In the genomic region with DNA sequence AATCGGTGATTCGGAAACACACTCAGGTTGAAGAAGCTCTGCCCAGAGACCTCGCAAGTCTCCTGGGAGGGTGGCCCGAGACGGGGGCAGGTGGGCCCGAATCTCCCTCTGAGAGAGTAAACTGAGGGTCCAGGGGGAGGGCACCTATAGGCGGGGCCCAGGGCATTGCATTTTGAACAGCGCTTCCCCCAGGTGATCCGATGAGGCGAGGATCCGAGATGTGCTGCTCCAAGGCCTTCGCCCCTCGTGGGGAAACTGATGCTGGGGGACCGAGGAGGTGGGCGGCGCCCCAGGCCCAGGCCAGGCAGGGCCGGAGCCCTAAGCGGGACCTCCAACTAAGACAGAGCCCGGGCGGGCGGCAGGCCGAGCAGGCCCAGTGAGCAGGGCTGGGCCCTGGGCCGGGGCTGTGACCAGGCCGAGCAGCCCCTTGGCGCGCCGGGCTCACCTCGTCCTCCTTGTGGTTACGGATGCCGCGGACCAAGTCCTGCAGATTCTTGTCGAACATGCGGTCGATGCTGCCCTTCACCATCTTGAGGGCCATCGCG, we compare ENCODE assay signal across 6 cellular contexts. TPM values are rescaled to one million over a fixed set of nuclear protein-coding genes. Genes with fewer than 3 reads are reported as not detected.
DNase-seq lines count a peak whose midpoint lies in the region; ATAC-seq and TF ChIP-seq lines count a peak whose summit lies in the region.

No MANE protein-coding gene starts in this region.

- peaks cover 13% of the 10 kb centered on the region; the same call in 1 of the 2 replicates for H4K20me1 ChIP-seq in GM23248 (ENCODE audit: insufficient read depth)

- H3K27ac ChIP-seq in 22Rv1 = peak overlapping the region; percentile 80
- H3K27ac ChIP-seq in GM23248 = peak overlapping the region; percentile 72
- H3K27ac ChIP-seq in aorta (ENCODE audit: low read depth in 1 of 2, low read length in 2 of 2) = peak overlapping the region in 1 of 2 donors; percentile 39

- in situ Hi-C loops in GM23248 (cut with MboI) = loop anchor here (10.0 kb wide), 1 partner anchor 244 kb away; no protein-coding TSS in a partner anchor

- ATAC-seq in aorta (ENCODE audit: low FRiP score) = no peak

- H3F3A ChIP-seq in GM23248 (ENCODE audit: insufficient read depth) = peaks cover 9% of the 10 kb centered on the region; the same call in 1 of the 2 replicates

- DNase-seq in GM23248 = no peak
- peak; percentile 57 for DNase-seq in activated CD4-positive, CD25-positive, alpha-beta regulatory T cell treated with anti-CD3 and anti-CD28 coated beads, Interleukin-2, amount 50 U/mL, for 72 hours
- DNase-seq in aorta = no peak
- no peak for DNase-seq in SHP77 (lab: John Stamatoyannopoulos, UW)

- peak overlapping the region; percentile 100 for H3K9ac ChIP-seq in GM23248

- TF ChIP-seq CTCF in 22Rv1 (IDR thresholded peaks at IDR 0.05) = no peak

- H3K79me2 ChIP-seq in GM23248 (ENCODE audit: insufficient read depth) = peaks cover 53% of the 10 kb centered on the region

- H3K9me3 ChIP-seq in GM23248 (ENCODE audit: low read depth) (no peaks in the 10 kb centered on the region), iPS-18c (ENCODE audit: control insufficient read depth, insufficient read depth, low read length) (peaks cover 3% of the 10 kb centered on the region), aorta (ENCODE audit: control insufficient read depth, low read length) (no peaks in the 10 kb centered on the region)

- 1 to 2% methylated on average over 27 to 36 of the region's 36 CpGs for WGBS in GM23248 (ENCODE audit: low coverage in 1 of 2, low lambda C conversion rate in 2 of 2, missing lambda C conversion rate in 2 of 2), 2 experiments
- WGBS in aorta, 2 donors = 0% methylated on average over 36 of the region's 36 CpGs

- H3K4me3 ChIP-seq in GM23248 (peak overlapping the region; percentile 98), iPS-18c (ENCODE audit: insufficient read depth, low read depth, low read length) (peak overlapping the region; percentile 95), aorta (ENCODE audit: low read length in 2 of 2) (peak overlapping the region; percentile 71 to 78)

- H3K36me3 ChIP-seq in GM23248 (ENCODE audit: low read depth) = no peaks in the 10 kb centered on the region
- H3K36me3 ChIP-seq in aorta (ENCODE audit: control insufficient read depth in 1 of 2, insufficient read depth in 2 of 2, low read length in 1 of 2) = no peaks in the 10 kb centered on the region

- no peaks in the 10 kb centered on the region for H3K27me3 ChIP-seq in GM23248 (replicated peaks; ENCODE audit: insufficient read depth)
- H3K27me3 ChIP-seq in aorta (ENCODE audit: control insufficient read depth in 1 of 2, insufficient read depth in 2 of 2, low read length in 1 of 2) = no peaks in the 10 kb centered on the region

- H3K9me2 ChIP-seq in GM23248 (ENCODE audit: insufficient read depth) = no peaks in the 10 kb centered on the region

- no peak overlapping the region for H2AFZ ChIP-seq in GM23248

- peak overlapping the region; percentile 91 for H3K4me2 ChIP-seq in GM23248 (ENCODE audit: unreplicated experiment)

- peaks cover 24% of the 10 kb centered on the region for H3K4me1 ChIP-seq in GM23248 (ENCODE audit: insufficient read depth)
- no peaks in the 10 kb centered on the region for H3K4me1 ChIP-seq in aorta (ENCODE audit: control insufficient read depth in 1 of 2, insufficient read depth in 2 of 2, low read length in 2 of 2)

- intact Hi-C loops in aorta (cut with DNase I) = loop anchor here (2.0 to 5.0 kb wide), 3 partner anchors 54 to 121 kb away; a partner anchor contains a TSS

RNA-seq across cellular contexts. Expression of a gene that starts 0.5 kb away (rescaled TPM):
- total RNA-seq in GM23248 (2014; rRNA removed; shearing (Covaris generic)) = 95.4 and 97.6 TPM in 2 replicates
- polyA plus RNA-seq in GM23248 (2016; fragmentation: Nextera tagmentation; extraction: Ambion mirVana) = 65.2 and 79.0 TPM in 2 replicates
- 10 to 100 TPM; 74.8 to 84.3 TPM for total RNA-seq in aorta
- polyA plus RNA-seq in aorta = 10 to 100 TPM; 31.7 to 61.9 TPM

RNA-seq across cellular contexts. Expression of a gene that starts 12.9 kb away (rescaled TPM):
- total RNA-seq in GM23248 (2014; rRNA removed; shearing (Covaris generic)) = 4.3 and 4.4 TPM in 2 replicates
- polyA plus RNA-seq in GM23248 (2016; fragmentation: Nextera tagmentation; extraction: Ambion mirVana) = 4.0 and 5.3 TPM in 2 replicates
- 10 to 100 TPM; 22.6 to 24.8 TPM for total RNA-seq in aorta
- 1 to 10 TPM; 4.4 to 4.9 TPM for polyA plus RNA-seq in aorta

RNA-seq across cellular contexts. Expression of a gene that starts 54.2 kb away (rescaled TPM):
- total RNA-seq in GM23248 (2014; rRNA removed; shearing (Covaris generic)) = 1.6 and 2.3 TPM in 2 replicates
- polyA plus RNA-seq in GM23248 (2016; fragmentation: Nextera tagmentation; extraction: Ambion mirVana) (0.89 and 1.5 TPM in 2 replicates), aorta (10 to 100 TPM in 1 of 2 donors, 1 to 10 TPM in 1; 5.5 to 25.2 TPM)
- 1 to 10 TPM; 1.6 to 3.6 TPM for total RNA-seq in aorta

RNA-seq across cellular contexts. Expression of a gene that starts 54.7 kb away (rescaled TPM):
- 38.7 and 53.1 TPM in 2 replicates for total RNA-seq in GM23248 (2014; rRNA removed; shearing (Covaris generic))
- polyA plus RNA-seq in GM23248 (2016; fragmentation: Nextera tagmentation; extraction: Ambion mirVana) (53.7 and 57.0 TPM in 2 replicates), aorta (10 to 100 TPM; 12.5 to 15.5 TPM)
- total RNA-seq in aorta = 10 to 100 TPM; 41.1 to 43.6 TPM
